In the genomic region with DNA sequence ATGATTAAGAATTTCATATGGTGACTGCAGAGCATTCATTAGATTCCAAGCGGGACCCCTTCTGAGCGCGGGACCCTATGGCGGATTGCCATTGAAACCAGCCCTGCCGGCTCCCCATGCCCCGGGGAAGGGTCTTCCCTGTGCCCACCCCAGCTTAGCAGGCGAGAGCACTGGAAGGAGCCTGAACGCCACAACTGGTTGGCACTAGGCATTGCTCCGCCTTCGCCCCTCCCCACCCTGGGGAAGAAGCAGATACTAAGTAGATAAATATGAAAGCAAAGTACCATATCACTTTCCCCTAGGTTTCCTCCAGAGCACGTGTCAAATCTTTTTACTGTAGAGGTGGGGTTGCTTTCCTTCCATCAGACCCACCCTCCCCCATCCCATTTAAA, we compare ENCODE assay signal across 9 cellular contexts.
A peak's percentile ranks its signal among the peaks of the same experiment; 100 is the strongest.
DNase-seq lines count a peak whose midpoint lies in the region; TF ChIP-seq lines count a peak whose summit lies in the region.
"Had no signal": no experiment of that assay in that cellular context is flagged by ENCODE, and none has a peak within 500 bp of the region (broad histone marks: within the 10 kb centered on the region; RNA-seq: fewer than 3 reads in every experiment).

No MANE protein-coding gene starts in this region.

- H3K9me3 ChIP-seq in HAP-1 = no peaks in the 10 kb centered on the region
- H3K9me3 ChIP-seq in sigmoid colon = no peaks in the 10 kb centered on the region

- H3K4me3 ChIP-seq in HAP-1 (peak overlapping the region; percentile 23), sigmoid colon (peak overlapping the region; percentile 13 to 55 (median 44))

- no peak for TF ChIP-seq EP300 in sigmoid colon (IDR thresholded peaks at IDR 0.05)

- H3K27me3 ChIP-seq in HAP-1 (ENCODE audit: low read depth) = peaks cover 6% of the 10 kb centered on the region
- peaks cover 0 to 25% (median 3%) of the 10 kb centered on the region in 3 donors for H3K27me3 ChIP-seq in sigmoid colon

- intact Hi-C loops in sigmoid colon (cut with DNase I) = no loop called here

- in situ Hi-C loops in HAP-1 (cut with MboI; ENCODE audit: low sequenced_read_pairs) = no loop called here

- no peak for TF ChIP-seq POLR2A in sigmoid colon (IDR thresholded peaks at IDR 0.05)

- H3K27ac ChIP-seq in sigmoid colon = peak overlapping the region in 1 of 4 donors; percentile 1

- no peak for TF ChIP-seq CTCF in sigmoid colon (IDR thresholded peaks at IDR 0.05)

- DNase-seq in HAP-1 (ENCODE audit: low spot score in 2 of 2) = peak in 1 of 2 experiments; percentile 38
- peak; percentile 35 for DNase-seq in SW480 (ENCODE audit: low spot score)
- peak; percentile 24 for DNase-seq in hepatic stellate cell (ENCODE audit: low spot score)
- no peak for DNase-seq in sigmoid colon
- DNase-seq in NCI-H345 treated with DMSO at 0.1 percent for 48 hours (lab: John Stamatoyannopoulos, UW; ENCODE audit: unreplicated experiment) = no peak
- DNase-seq in kidney glomerular epithelial cell (lab: John Stamatoyannopoulos, UW) = no peak
- no peak for DNase-seq in NCI-H446 (lab: John Stamatoyannopoulos, UW)
- no peak for DNase-seq in activated T-cell treated with anti-CD3 and anti-CD28 coated beads, Interleukin-2, amount 50 U/mL, for 1 hour
- DNase-seq: stimulated activated CD4-positive, alpha-beta T cell treated with anti-CD3 and anti-CD28 coated beads, Interleukin-4, amount 100 ng/mL, for 1 hour had no signal

- 7% methylated on average over 11 of the region's 11 CpGs for WGBS in sigmoid colon, 2 donors

- H3K4me1 ChIP-seq in HAP-1 (no peaks in the 10 kb centered on the region; the same call in 1 of the 2 replicates), sigmoid colon (peaks cover 0 to 18% (median 12%) of the 10 kb centered on the region in 4 donors)

- H3K36me3 ChIP-seq in HAP-1 (replicated peaks) (no peaks in the 10 kb centered on the region), sigmoid colon (no peaks in the 10 kb centered on the region)

Comparison
In these comparisons a context has a peak if more than half of its experiments do, and no peak if none do; other contexts are left out.
1. DNase-seq: peak in SW480 (single experiment) and hepatic stellate cell (single experiment); none in sigmoid colon (single experiment), NCI-H345 treated with DMSO at 0.1 percent for 48 hours (single experiment), kidney glomerular epithelial cell (single experiment), NCI-H446 (0 of 2) and activated T-cell treated with anti-CD3 and anti-CD28 coated beads, Interleukin-2, amount 50 U/mL, for 1 hour (single experiment).